Comparison of ENCODE assay signal across 10 cellular contexts in genomic region chr19:48810151-48810550, GRCh38. TPM values are rescaled to one million over a fixed set of nuclear protein-coding genes. Genes with fewer than 3 reads are reported as not detected.
DNase-seq lines count a peak whose midpoint lies in the region.
"Had no signal": no experiment of that assay in that cellular context is flagged by ENCODE, and none has a peak within 500 bp of the region (broad histone marks: within the 10 kb centered on the region; RNA-seq: fewer than 3 reads in every experiment).

No MANE protein-coding gene starts in this region.

- H3K9me3 ChIP-seq in iPS-15b (ENCODE audit: control insufficient read depth, insufficient read depth, low read length) (no peaks in the 10 kb centered on the region), stomach smooth muscle (ENCODE audit: control insufficient read depth in 2 of 2, low read length in 2 of 2) (no peaks in the 10 kb centered on the region)

- CTCF ChIA-PET in activated CD4-positive, alpha-beta memory T cell treated with anti-CD3 and anti-CD28 coated beads for 36 hours (lab: Charles Lee) = interaction anchor here (1.1 to 3.9 kb wide), 5 partner anchors 9 to 160 kb away, joined by 3 to 24 read pairs (median 9); no protein-coding TSS in a partner anchor

- H3K9me3 Mint-ChIP-seq in activated CD4-positive, alpha-beta memory T cell treated with anti-CD3 and anti-CD28 coated beads for 36 hours = no peaks in the 10 kb centered on the region

- H3K4me3 ChIP-seq in iPS-15b (ENCODE audit: low read depth, low read length) = peak overlapping the region; percentile 61
- peak overlapping the region; percentile 62 to 80 for H3K4me3 ChIP-seq in stomach smooth muscle (ENCODE audit: low read length in 2 of 2)

- no peaks in the 10 kb centered on the region for H3K36me3 ChIP-seq in iPS-15b (ENCODE audit: control insufficient read depth, insufficient read depth, low read length)
- H3K36me3 ChIP-seq in stomach smooth muscle (ENCODE audit: control insufficient read depth in 2 of 2, insufficient read depth in 2 of 2, low read length in 2 of 2) = no peaks in the 10 kb centered on the region

- H3K9ac ChIP-seq in iPS-15b (ENCODE audit: low read depth, low read length) (peak overlapping the region; percentile 47), stomach smooth muscle (ENCODE audit: low read length in 2 of 2) (peak overlapping the region; percentile 61 to 80)

- H3K36me3 Mint-ChIP-seq in activated CD4-positive, alpha-beta memory T cell treated with anti-CD3 and anti-CD28 coated beads for 36 hours = no peaks in the 10 kb centered on the region

- peak; percentile 4 for DNase-seq in NOMO-1 treated with DMSO at 0.1 percent for 48 hours (lab: John Stamatoyannopoulos, UW; ENCODE audit: unreplicated experiment)
- no peak for DNase-seq in NOMO-1 treated with dmso at 0.1 percent for 144 hours (lab: John Stamatoyannopoulos, UW; ENCODE audit: unreplicated experiment)
- DNase-seq in activated CD4-positive, alpha-beta memory T cell treated with anti-CD3 and anti-CD28 coated beads for 36 hours = no peak
- no peak for DNase-seq in Ammon's horn (ENCODE audit: low spot score)
- no peak for DNase-seq in NCI-H345 (lab: John Stamatoyannopoulos, UW)
- no peak for DNase-seq in DMS114 treated with DMSO at 0.1 percent for 48 hours (lab: John Stamatoyannopoulos, UW; ENCODE audit: unreplicated experiment)

- POLR2A ChIA-PET in activated CD4-positive, alpha-beta memory T cell treated with anti-CD3 and anti-CD28 coated beads for 36 hours (lab: Charles Lee) = interaction anchor here (1.5 kb wide), 2 partner anchors 62 to 71 kb away, joined by 4 to 6 read pairs; partner anchors contain the start of gene PPP1R15A

- H3K4me1 ChIP-seq in iPS-15b (ENCODE audit: control insufficient read depth, insufficient read depth, low read length) (peaks cover 13% of the 10 kb centered on the region), stomach smooth muscle (ENCODE audit: control insufficient read depth, insufficient read depth, low read length) (peaks cover 12% of the 10 kb centered on the region)

- peak overlapping the region; percentile 73 for H3K27ac ChIP-seq in stomach smooth muscle (ENCODE audit: low read length)

- no peak overlapping the region for H3K27ac Mint-ChIP-seq in activated CD4-positive, alpha-beta memory T cell treated with anti-CD3 and anti-CD28 coated beads for 36 hours

- H3K27me3 ChIP-seq in iPS-15b (ENCODE audit: control insufficient read depth, insufficient read depth, low read length) = peaks cover 4% of the 10 kb centered on the region
- no peaks in the 10 kb centered on the region for H3K27me3 ChIP-seq in stomach smooth muscle (ENCODE audit: control insufficient read depth in 1 of 2, insufficient read depth in 2 of 2, low read length in 2 of 2)

- peaks cover 17% of the 10 kb centered on the region for H3K4me1 Mint-ChIP-seq in activated CD4-positive, alpha-beta memory T cell treated with anti-CD3 and anti-CD28 coated beads for 36 hours (ENCODE audit: low read depth)

- intact Hi-C loops in activated CD4-positive, alpha-beta memory T cell treated with anti-CD3 and anti-CD28 coated beads for 36 hours (cut with micrococcal nuclease) = loop anchor here (2.0 kb wide), 2 partner anchors 15 to 65 kb away; no protein-coding TSS in a partner anchor

- H3K27me3 Mint-ChIP-seq in activated CD4-positive, alpha-beta memory T cell treated with anti-CD3 and anti-CD28 coated beads for 36 hours = no peaks in the 10 kb centered on the region

- peak overlapping the region; percentile 86 for H3K4me3 Mint-ChIP-seq in activated CD4-positive, alpha-beta memory T cell treated with anti-CD3 and anti-CD28 coated beads for 36 hours

RNA-seq across cellular contexts. Expression of gene BCAT2, which starts 0.7 kb away (rescaled TPM):
- total RNA-seq in activated CD4-positive, alpha-beta memory T cell treated with anti-CD3 and anti-CD28 coated beads for 36 hours = 10 to 100 TPM; 59.8 to 61.5 TPM

RNA-seq across cellular contexts. Expression of gene HSD17B14, which starts 26.1 kb away (rescaled TPM):
- total RNA-seq in activated CD4-positive, alpha-beta memory T cell treated with anti-CD3 and anti-CD28 coated beads for 36 hours = under 1 TPM in 1 of 2 experiments, not detected in 1; 0.31 TPM

RNA-seq across cellular contexts. Expression of gene FGF21, which starts 54.8 kb away (rescaled TPM):
- total RNA-seq in activated CD4-positive, alpha-beta memory T cell treated with anti-CD3 and anti-CD28 coated beads for 36 hours = not detected
- total RNA-seq: Daoy; T-helper 2 cell treated with Interferon-gamma antibody and Interleukin-4, amounts not matched to agents 100 ng/mL and 5 ng/mL, for 36 hours had no signal

RNA-seq across cellular contexts. Expression of gene FUT1, which starts 57.7 kb away (rescaled TPM):
- total RNA-seq in activated CD4-positive, alpha-beta memory T cell treated with anti-CD3 and anti-CD28 coated beads for 36 hours = under 1 TPM; 0.36 to 0.40 TPM
- total RNA-seq: Daoy had no signal

RNA-seq across cellular contexts. Expression of gene PLEKHA4, which starts 58.3 kb away (rescaled TPM):
- total RNA-seq in activated CD4-positive, alpha-beta memory T cell treated with anti-CD3 and anti-CD28 coated beads for 36 hours = 10 to 100 TPM; 10.5 to 11.0 TPM
